In genomic region chr3:15330031-15330596, GRCh38 we compare ENCODE assay signal across 8 cellular contexts. TPM values are rescaled to one million over a fixed set of nuclear protein-coding genes. Genes with fewer than 3 reads are reported as not detected.
DNase-seq lines count a peak whose midpoint lies in the region; ATAC-seq and TF ChIP-seq lines count a peak whose summit lies in the region.

No MANE protein-coding gene starts in this region.

- H3K9me2 ChIP-seq in OCI-LY7 (ENCODE audit: insufficient read depth, low read length) = no peaks in the 10 kb centered on the region

- no TSS peak for BruUV-seq in OCI-LY7 (replicated peaks; lab: Mats Ljungman, UMichigan)

- CTCF ChIA-PET in OCI-LY7 (lab: Charles Lee; ENCODE audit: unreplicated experiment) = interaction anchor here (1.4 to 1.7 kb wide), 2 partner anchors 31 to 43 kb away, joined by 3 read pairs; no protein-coding TSS in a partner anchor

- H3K79me2 ChIP-seq in OCI-LY7 (ENCODE audit: insufficient read depth, low read depth, low read length) = peaks cover 21% of the 10 kb centered on the region; the same call in 1 of the 2 replicates

- peaks cover 31% of the 10 kb centered on the region; the same call in 1 of the 2 replicates for H3K36me3 ChIP-seq in OCI-LY7 (ENCODE audit: insufficient read depth, low read length)
- H3K36me3 ChIP-seq in rectal smooth muscle tissue (ENCODE audit: control insufficient read depth, insufficient read depth, low read length) = no peaks in the 10 kb centered on the region

- H3K4me2 ChIP-seq in OCI-LY7 (ENCODE audit: low read length) = peak overlapping the region; percentile 83

- ATAC-seq in GM19397 (IDR thresholded peaks at IDR 0.05; ENCODE audit: unreplicated experiment) = no peak
- ATAC-seq in HG03520 (IDR thresholded peaks at IDR 0.05; ENCODE audit: unreplicated experiment) = no peak

- intact Hi-C loops in OCI-LY7 (cut with micrococcal nuclease; ENCODE audit: unreplicated experiment) = loop anchor here (2.0 kb wide), 1 partner anchor 37 kb away; no protein-coding TSS in a partner anchor

- no peaks in the 10 kb centered on the region for H3K27me3 ChIP-seq in rectal smooth muscle tissue (ENCODE audit: control insufficient read depth, insufficient read depth, low read length)

- H3K4me1 ChIP-seq in OCI-LY7 (ENCODE audit: insufficient read depth, low read length, poor library complexity, severe bottlenecking) (peaks cover 53% of the 10 kb centered on the region), rectal smooth muscle tissue (ENCODE audit: control insufficient read depth, insufficient read depth, low read length) (no peaks in the 10 kb centered on the region)

- DNase-seq in GM03348 (ENCODE audit: low spot score) (peak; percentile 79), OCI-LY7 (ENCODE audit: low spot score) (no peak), fibroblast of peridontal ligament (ENCODE audit: extremely low read depth) (peak; percentile 89), hippocampal formation (lab: John Stamatoyannopoulos, UW) (no peak), SHP77 (lab: John Stamatoyannopoulos, UW) (no peak)

- H3K9me3 ChIP-seq in OCI-LY7 (ENCODE audit: low read length) = no peaks in the 10 kb centered on the region

- peak overlapping the region; percentile 38; the same call in 1 of the 2 replicates for H2AFZ ChIP-seq in OCI-LY7 (ENCODE audit: low read length)

- no peaks in the 10 kb centered on the region for H4K20me1 ChIP-seq in OCI-LY7 (ENCODE audit: insufficient read depth, low read length)

- H3K9ac ChIP-seq in rectal smooth muscle tissue (ENCODE audit: low read length) = no peak overlapping the region

- TF ChIP-seq CTCF in OCI-LY7 (conservative IDR thresholded peaks at IDR 0.05; ENCODE audit: low read length) = no peak

- H3K4me3 ChIP-seq in OCI-LY7 (ENCODE audit: low read depth, low read length, poor library complexity, severe bottlenecking) (peak overlapping the region; percentile 88), rectal smooth muscle tissue (ENCODE audit: low read length) (no peak overlapping the region)

- POLR2A ChIA-PET in OCI-LY7 (lab: Charles Lee) = interaction anchor here (0.6 to 3.7 kb wide), 12 partner anchors 10 to 61 kb away, joined by 3 to 21 read pairs (median 5); no protein-coding TSS in a partner anchor

- H3K27ac ChIP-seq in OCI-LY7 (ENCODE audit: low read depth, low read length, poor library complexity, severe bottlenecking) (no peak overlapping the region), rectal smooth muscle tissue (ENCODE audit: low read depth, low read length) (peak overlapping the region; percentile 5)

RNA-seq across cellular contexts. Expression of gene SH3BP5, which starts 2.3 kb away (rescaled TPM):
- 15.1 and 15.7 TPM in 2 replicates for total RNA-seq in OCI-LY7 (2014; rRNA removed; shearing (Covaris generic))
- 24.8 and 31.3 TPM in 2 replicates for total RNA-seq in OCI-LY7 (2022)

Comparison
In these comparisons a context has a peak if more than half of its experiments do, and no peak if none do; other contexts are left out.
1. DNase-seq: peak in GM03348 (single experiment) and fibroblast of peridontal ligament (single experiment); none in OCI-LY7 (single experiment), hippocampal formation (0 of 2) and SHP77 (0 of 2).